9 cellular contexts compared by ENCODE assay signal in the genomic region with DNA sequence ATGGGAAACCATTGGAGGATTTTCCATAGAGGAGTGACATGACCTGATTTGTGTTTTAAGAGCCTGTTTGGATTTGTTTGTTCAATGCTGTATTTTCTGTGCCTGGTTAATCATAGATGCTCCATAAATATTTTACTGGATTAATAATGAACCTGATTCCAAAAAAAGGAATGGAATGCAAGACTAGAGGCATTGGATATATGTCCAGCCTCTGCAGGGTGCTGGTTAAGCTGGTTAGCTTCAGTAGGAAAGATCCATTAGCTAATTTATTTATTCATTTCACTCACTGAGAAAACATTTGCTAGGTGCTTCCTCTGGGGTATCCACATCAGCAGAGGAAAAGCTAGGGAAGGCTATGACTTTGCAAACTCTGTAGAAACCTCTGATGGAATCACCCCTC. TPM values are rescaled to one million over a fixed set of nuclear protein-coding genes. Genes with fewer than 3 reads are reported as not detected.
"Had no signal": no experiment of that assay in that cellular context is flagged by ENCODE, and none has a peak within 500 bp of the region (broad histone marks: within the 10 kb centered on the region; RNA-seq: fewer than 3 reads in every experiment).

No MANE protein-coding gene starts in this region.

- H3K27ac ChIP-seq: GM23248, HL-60 had no signal

- H3K36me3 Mint-ChIP-seq: IgD-negative memory B cell had no signal

- H3K27ac Mint-ChIP-seq: HFFc6, IgD-negative memory B cell had no signal

- H3K4me1 Mint-ChIP-seq: IgD-negative memory B cell had no signal

- H3K36me3 ChIP-seq: HAP-1 had no signal

- ATAC-seq: HCT116, HepG2 had no signal

- H3K4me3 Mint-ChIP-seq: HFFc6, IgD-negative memory B cell had no signal

- H3K4me3 ChIP-seq: GM23248, HAP-1 had no signal

- H3K9me3 ChIP-seq: HAP-1 had no signal

- H3K4me1 ChIP-seq: HAP-1 had no signal

- DNase-seq: GM23248, GOT3, H7, HFFc6 had no signal

- H3K27me3 Mint-ChIP-seq: IgD-negative memory B cell had no signal

RNA-seq across cellular contexts. Expression of a gene that starts 57.7 kb away (rescaled TPM):
- total RNA-seq: GM23248, HepG2, HFFc6 had no signal
